ENCODE assay signal across 8 cellular contexts in genomic region chr9:33452828-33453271, GRCh38. TPM values are rescaled to one million over a fixed set of nuclear protein-coding genes. Genes with fewer than 3 reads are reported as not detected.
DNase-seq lines count a peak whose midpoint lies in the region; ATAC-seq and TF ChIP-seq lines count a peak whose summit lies in the region.

No MANE protein-coding gene starts in this region.

- no peak overlapping the region for H3K4me3 ChIP-seq in BE2C (ENCODE audit: low read depth, low read length)
- H3K4me3 ChIP-seq in esophagus muscularis mucosa, result no peak overlapping the region

- H3K4me3 Mint-ChIP-seq in activated CD8-positive, alpha-beta memory T cell treated with anti-CD3 and anti-CD28 coated beads, Interleukin-2, amount 10 ng/mL, durations not matched to agents 7 days and 5 days, result no peak overlapping the region

- intact Hi-C loops in esophagus muscularis mucosa (cut with DNase I), result no loop called here

- H3K9me3 ChIP-seq in BE2C (no peaks in the 10 kb centered on the region; the same call in 1 of the 2 replicates), esophagus muscularis mucosa (no peaks in the 10 kb centered on the region)

- whole genome bisulfite sequencing in esophagus muscularis mucosa, result 33% methylated on average over 4 of the region's 7 CpGs

- DNase-seq in BE2C, result peak; percentile 84
- DNase-seq in NCI-H446 (lab: John Stamatoyannopoulos, UW), result peak; percentile 27 to 74
- DNase-seq in activated CD8-positive, alpha-beta memory T cell treated with anti-CD3 and anti-CD28 coated beads, Interleukin-2, amount 10 ng/mL, durations not matched to agents 7 days and 5 days, result peak; percentile 74
- no peak for DNase-seq in esophagus muscularis mucosa (ENCODE audit: extremely low spot score)
- peak; percentile 42 for DNase-seq in non-pigmented ciliary epithelial cell (ENCODE audit: low read depth)
- DNase-seq in hippocampal formation (lab: John Stamatoyannopoulos, UW), result no peak

- H3K9me3 Mint-ChIP-seq in activated CD8-positive, alpha-beta memory T cell treated with anti-CD3 and anti-CD28 coated beads, Interleukin-2, amount 10 ng/mL, durations not matched to agents 7 days and 5 days (ENCODE audit: low read depth), result no peaks in the 10 kb centered on the region

- peak overlapping the region; percentile 76 for H3K27ac Mint-ChIP-seq in activated CD8-positive, alpha-beta memory T cell treated with anti-CD3 and anti-CD28 coated beads, Interleukin-2, amount 10 ng/mL, durations not matched to agents 7 days and 5 days

- no peak for TF ChIP-seq POLR2A in esophagus muscularis mucosa (IDR thresholded peaks at IDR 0.05; ENCODE audit: low read depth)

- H3K4me1 ChIP-seq in BE2C (peaks cover 9% of the 10 kb centered on the region), esophagus muscularis mucosa (peaks cover 2 to 6% (median 3%) of the 10 kb centered on the region in 4 donors)

- H3K4me1 Mint-ChIP-seq in activated CD8-positive, alpha-beta memory T cell treated with anti-CD3 and anti-CD28 coated beads, Interleukin-2, amount 10 ng/mL, durations not matched to agents 7 days and 5 days, result peaks cover 54% of the 10 kb centered on the region

- no peaks in the 10 kb centered on the region for H3K36me3 Mint-ChIP-seq in activated CD8-positive, alpha-beta memory T cell treated with anti-CD3 and anti-CD28 coated beads, Interleukin-2, amount 10 ng/mL, durations not matched to agents 7 days and 5 days

- H3K27ac ChIP-seq in esophagus muscularis mucosa (replicated peaks in 1 of 4), result no peak overlapping the region

- H3K36me3 ChIP-seq in BE2C (no peaks in the 10 kb centered on the region), esophagus muscularis mucosa (no peaks in the 10 kb centered on the region)

- peak; percentile 46 for ATAC-seq in GM18868 (IDR thresholded peaks at IDR 0.05; ENCODE audit: unreplicated experiment)
- peak; percentile 84 for ATAC-seq in activated CD8-positive, alpha-beta memory T cell treated with anti-CD3 and anti-CD28 coated beads, Interleukin-2, amount 10 ng/mL, durations not matched to agents 7 days and 5 days
- no peak for ATAC-seq in HG02623 (IDR thresholded peaks at IDR 0.05; ENCODE audit: unreplicated experiment)

- H3K27me3 Mint-ChIP-seq in activated CD8-positive, alpha-beta memory T cell treated with anti-CD3 and anti-CD28 coated beads, Interleukin-2, amount 10 ng/mL, durations not matched to agents 7 days and 5 days, result no peaks in the 10 kb centered on the region

- H3K27me3 ChIP-seq in BE2C (no peaks in the 10 kb centered on the region), esophagus muscularis mucosa (peaks cover 0 to 4% (median 0%) of the 10 kb centered on the region in 4 donors)

- CTCF ChIA-PET in activated CD8-positive, alpha-beta memory T cell treated with anti-CD3 and anti-CD28 coated beads, Interleukin-2, amount 10 ng/mL, durations not matched to agents 7 days and 5 days (lab: Charles Lee), result interaction anchor here (0.7 to 8.7 kb wide), 21 partner anchors 9 to 197 kb away, joined by 3 to 233 read pairs (median 4); partner anchors contain the start of genes NFX1 and NOL6

- peak; percentile 89 for TF ChIP-seq CTCF in BE2C (IDR thresholded peaks at IDR 0.05; ENCODE audit: low read depth, low read length)
- TF ChIP-seq CTCF in esophagus muscularis mucosa (IDR thresholded peaks at IDR 0.05), result peak in 2 of 3 experiments; percentile 20 to 45

- TF ChIP-seq EP300 in esophagus muscularis mucosa (IDR thresholded peaks at IDR 0.05), result no peak

RNA-seq across cellular contexts. Expression of gene AQP3, which starts 5.5 kb away (rescaled TPM):
- 3.3 TPM for polyA plus RNA-seq in BE2C (2012; ENCODE audit: insufficient read depth, insufficient read length, low read depth)
- total RNA-seq in activated CD8-positive, alpha-beta memory T cell treated with anti-CD3 and anti-CD28 coated beads, Interleukin-2, amount 10 ng/mL, durations not matched to agents 7 days and 5 days, result 10 to 100 TPM in 1 of 2 experiments, 1 to 10 TPM in 1; 2.8 to 10.4 TPM
- 10 to 100 TPM in 1 of 4 donors, 1 to 10 TPM in 3; 4.2 to 12.7 (median 6.8) TPM for total RNA-seq in esophagus muscularis mucosa

RNA-seq across cellular contexts. Expression of gene NOL6, which starts 20.9 kb away (rescaled TPM):
- polyA plus RNA-seq in BE2C (2012; ENCODE audit: insufficient read depth, insufficient read length, low read depth), result 58.9 TPM
- total RNA-seq in activated CD8-positive, alpha-beta memory T cell treated with anti-CD3 and anti-CD28 coated beads, Interleukin-2, amount 10 ng/mL, durations not matched to agents 7 days and 5 days, result 10 to 100 TPM; 34.3 to 43.1 TPM
- 10 to 100 TPM; 12.7 to 21.0 (median 16.5) TPM for total RNA-seq in esophagus muscularis mucosa

RNA-seq across cellular contexts. Expression of gene AQP7, which starts 50.5 kb away (rescaled TPM):
- not detected for polyA plus RNA-seq in BE2C (2012; ENCODE audit: insufficient read depth, insufficient read length, low read depth)
- not detected for total RNA-seq in activated CD8-positive, alpha-beta memory T cell treated with anti-CD3 and anti-CD28 coated beads, Interleukin-2, amount 10 ng/mL, durations not matched to agents 7 days and 5 days
- total RNA-seq in esophagus muscularis mucosa, result 1 to 10 TPM in 3 of 4 donors, under 1 TPM in 1; 0.33 to 1.8 (median 1.4) TPM

Comparison
In these comparisons a context has a peak if more than half of its experiments do, and no peak if none do; other contexts are left out.
1. DNase-seq: peak in BE2C (single experiment), NCI-H446 (2 of 2), activated CD8-positive, alpha-beta memory T cell treated with anti-CD3 and anti-CD28 coated beads, Interleukin-2, amount 10 ng/mL, durations not matched to agents 7 days and 5 days (single experiment) and non-pigmented ciliary epithelial cell (single experiment); none in esophagus muscularis mucosa (single experiment) and hippocampal formation (0 of 2).